Comparison of ENCODE assay signal across 13 cellular contexts in the genomic region with DNA sequence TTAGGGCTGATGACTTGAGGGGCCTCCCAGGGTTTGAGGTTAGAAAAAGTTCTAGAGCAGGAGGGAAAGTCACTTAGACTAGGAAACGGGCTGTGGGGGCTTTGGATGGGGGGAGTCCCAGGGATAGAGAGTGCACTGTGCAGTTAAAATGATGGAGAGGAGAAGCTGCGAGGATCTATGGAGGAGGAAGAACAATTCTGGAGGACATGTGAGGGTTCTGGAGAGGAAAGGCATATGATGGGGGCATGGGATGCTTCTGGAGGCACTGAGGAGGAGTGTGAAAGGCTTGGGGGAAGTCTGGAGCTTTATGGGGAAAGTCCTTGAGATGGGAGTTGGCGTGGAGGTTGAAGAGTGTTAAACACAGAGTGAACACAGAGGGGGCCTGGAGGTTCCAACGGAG. TPM values are rescaled to one million over a fixed set of nuclear protein-coding genes. Genes with fewer than 3 reads are reported as not detected.
DNase-seq lines count a peak whose midpoint lies in the region; ATAC-seq and TF ChIP-seq lines count a peak whose summit lies in the region.
"Had no signal": no experiment of that assay in that cellular context is flagged by ENCODE, and none has a peak within 500 bp of the region (broad histone marks: within the 10 kb centered on the region; RNA-seq: fewer than 3 reads in every experiment).

No MANE protein-coding gene starts in this region.

- CTCF ChIA-PET in CD8-positive, alpha-beta memory T cell (lab: Charles Lee) = no interaction called here
- CTCF ChIA-PET in A673 (lab: Charles Lee) = no interaction called here
- CTCF ChIA-PET in GM10248 (lab: Yijun Ruan, JAX) = interaction anchor here (2.6 kb wide), 1 partner anchor 11 kb away, joined by 5 read pairs; no protein-coding TSS in a partner anchor

- H3K9me3 Mint-ChIP-seq in CD8-positive, alpha-beta memory T cell = peaks cover 4 to 29% (median 23%) of the 10 kb centered on the region in 5 donors
- peaks cover 3 to 5% of the 10 kb centered on the region in 2 experiments; a peak in 3 of 5 replicates for H3K9me3 Mint-ChIP-seq in H9
- no peaks in the 10 kb centered on the region for H3K9me3 Mint-ChIP-seq in activated naive CD8-positive, alpha-beta T cell treated with anti-CD3 and anti-CD28 coated beads, Interleukin-2, amount 10 ng/mL, durations not matched to agents 7 days and 5 days
- peaks cover 0 to 22% (median 7%) of the 10 kb centered on the region in 9 donors for H3K9me3 Mint-ChIP-seq in naive thymus-derived CD8-positive, alpha-beta T cell

- no peak overlapping the region for H2BK20ac ChIP-seq in H9 (ENCODE audit: low read depth, low read length, poor library complexity, severe bottlenecking)

- no TSS peak for BruUV-seq in A673 (replicated peaks; lab: Mats Ljungman, UMichigan)

- H2AFZ ChIP-seq in H9 (ENCODE audit: low read length) = no peak overlapping the region

- no peaks in the 10 kb centered on the region for H3K36me3 Mint-ChIP-seq in CD8-positive, alpha-beta memory T cell
- peaks cover 8 to 21% (median 16%) of the 10 kb centered on the region in 3 experiments for H3K36me3 Mint-ChIP-seq in H9 (ENCODE audit: insufficient read depth in 1 of 3, low read depth in 3 of 3)
- peaks cover 4% of the 10 kb centered on the region for H3K36me3 Mint-ChIP-seq in activated naive CD8-positive, alpha-beta T cell treated with anti-CD3 and anti-CD28 coated beads, Interleukin-2, amount 10 ng/mL, durations not matched to agents 7 days and 5 days
- peaks cover 0 to 12% (median 6%) of the 10 kb centered on the region in 3 donors for H3K36me3 Mint-ChIP-seq in naive thymus-derived CD8-positive, alpha-beta T cell
- H3K36me3 Mint-ChIP-seq: CD8-positive, alpha-beta T cell had no signal

- H3K9me3 ChIP-seq in CD8-positive, alpha-beta memory T cell (ENCODE audit: low read length) = no peaks in the 10 kb centered on the region
- H3K9me3 ChIP-seq in H9 (ENCODE audit: control insufficient read depth, low read depth, low read length) (no peaks in the 10 kb centered on the region), A673 (ENCODE audit: low read depth, low read length, poor library complexity, severe bottlenecking) (no peaks in the 10 kb centered on the region), ascending aorta (no peaks in the 10 kb centered on the region)
- H3K9me3 ChIP-seq: gastrocnemius medialis had no signal

- H2BK12ac ChIP-seq in H9 (ENCODE audit: insufficient read length, low read depth, low read length) = no peak overlapping the region

- H3K9ac ChIP-seq in H9 (ENCODE audit: extremely low read depth, insufficient read length, low read length) = no peak overlapping the region

- no peak overlapping the region for H3K14ac ChIP-seq in H9 (ENCODE audit: insufficient read depth, low read length)

- POLR2A ChIA-PET in CD8-positive, alpha-beta memory T cell (lab: Charles Lee) = no interaction called here
- POLR2A ChIA-PET in activated naive CD8-positive, alpha-beta T cell treated with anti-CD3 and anti-CD28 coated beads, Interleukin-2, amount 10 ng/mL, durations not matched to agents 7 days and 5 days (lab: Charles Lee) = no interaction called here
- POLR2A ChIA-PET in naive thymus-derived CD8-positive, alpha-beta T cell (lab: Charles Lee) = no interaction called here
- POLR2A ChIA-PET in A673 (lab: Charles Lee; ENCODE audit: low non-redundant PET) (no interaction called here), GM10248 (lab: Yijun Ruan, JAX) (no interaction called here)

- no peak overlapping the region for H4K5ac ChIP-seq in H9 (ENCODE audit: insufficient read length, low read depth, low read length)

- H3K4me3 ChIP-seq in CD8-positive, alpha-beta memory T cell (ENCODE audit: low read length) = no peak overlapping the region
- H3K4me3 ChIP-seq in A673 (ENCODE audit: low read depth, low read length, poor library complexity, severe bottlenecking) = no peak overlapping the region
- no peak overlapping the region for H3K4me3 ChIP-seq in ascending aorta
- H3K4me3 ChIP-seq: gastrocnemius medialis had no signal

- peaks cover 21% of the 10 kb centered on the region for H3K23me2 ChIP-seq in H9 (ENCODE audit: insufficient read length, low read depth, low read length, poor library complexity, severe bottlenecking)

- no CpG with 5 or more reads among the region's 4 CpGs for WGBS in H9 (ENCODE audit: extremely low coverage, insufficient read length, low lambda C conversion rate)

- no peaks in the 10 kb centered on the region for H3K79me2 ChIP-seq in H9 (ENCODE audit: insufficient read depth, low read length)

- H3K4me2 ChIP-seq in H9 (ENCODE audit: insufficient read depth, insufficient read length, low read length) = peak overlapping the region; percentile 76

- H3K36me3 ChIP-seq in CD8-positive, alpha-beta memory T cell (ENCODE audit: insufficient read depth, low read length) = no peaks in the 10 kb centered on the region
- H3K36me3 ChIP-seq in A673 (ENCODE audit: insufficient read depth, low read length, poor library complexity, severe bottlenecking) = no peaks in the 10 kb centered on the region
- no peaks in the 10 kb centered on the region for H3K36me3 ChIP-seq in ascending aorta
- H3K36me3 ChIP-seq: gastrocnemius medialis had no signal

- intact Hi-C loops in A673 (cut with micrococcal nuclease; ENCODE audit: unreplicated experiment) (no loop called here), ascending aorta (cut with DNase I) (no loop called here)

- H2AK5ac ChIP-seq in H9 (ENCODE audit: insufficient read length, low read length) = no peak overlapping the region

- no peaks in the 10 kb centered on the region for H3K79me1 ChIP-seq in H9 (ENCODE audit: insufficient read depth, low read depth, low read length, poor library complexity, severe bottlenecking)

- no peak overlapping the region for H3K18ac ChIP-seq in H9 (ENCODE audit: insufficient read length, low read depth, low read length)

- no peak overlapping the region for H3K4ac ChIP-seq in H9 (ENCODE audit: low read depth, low read length)

- peaks cover 41 to 57% (median 44%) of the 10 kb centered on the region in 3 donors for H3K4me1 Mint-ChIP-seq in CD8-positive, alpha-beta memory T cell
- H3K4me1 Mint-ChIP-seq in H9 = peaks cover 48 to 59% of the 10 kb centered on the region in 2 experiments
- peaks cover 36% of the 10 kb centered on the region for H3K4me1 Mint-ChIP-seq in activated naive CD8-positive, alpha-beta T cell treated with anti-CD3 and anti-CD28 coated beads, Interleukin-2, amount 10 ng/mL, durations not matched to agents 7 days and 5 days
- peaks cover 33 to 54% (median 45%) of the 10 kb centered on the region in 4 donors for H3K4me1 Mint-ChIP-seq in naive thymus-derived CD8-positive, alpha-beta T cell

- no peak for DNase-seq in CD8-positive, alpha-beta memory T cell
- DNase-seq in H9 (no peak), A673 (ENCODE audit: low spot score) (no peak), ascending aorta (ENCODE audit: low spot score in 2 of 2) (no peak), GM10248 (ENCODE audit: extremely low spot score) (no peak)
- no peak for DNase-seq in activated naive CD8-positive, alpha-beta T cell treated with anti-CD3 and anti-CD28 coated beads, Interleukin-2, amount 10 ng/mL, durations not matched to agents 7 days and 5 days
- peak in 1 of 10 donors; percentile 7 for DNase-seq in naive thymus-derived CD8-positive, alpha-beta T cell
- DNase-seq: CD8-positive, alpha-beta T cell; GDM1; NCI-H1436 treated with DMSO at 0.1 percent for 48 hours; NCI-H510A had no signal

- H3K27me3 Mint-ChIP-seq in CD8-positive, alpha-beta memory T cell = peaks cover 57 to 64% of the 10 kb centered on the region in 2 donors
- H3K27me3 Mint-ChIP-seq in H9 (ENCODE audit: low read depth) = peaks cover 36% of the 10 kb centered on the region
- peaks cover 46% of the 10 kb centered on the region for H3K27me3 Mint-ChIP-seq in activated naive CD8-positive, alpha-beta T cell treated with anti-CD3 and anti-CD28 coated beads, Interleukin-2, amount 10 ng/mL, durations not matched to agents 7 days and 5 days
- peaks cover 17 to 76% (median 57%) of the 10 kb centered on the region in 5 donors for H3K27me3 Mint-ChIP-seq in naive thymus-derived CD8-positive, alpha-beta T cell

- H3K4me1 ChIP-seq in CD8-positive, alpha-beta memory T cell (ENCODE audit: insufficient read depth, low read length) = peaks cover 34% of the 10 kb centered on the region
- H3K4me1 ChIP-seq in H9 (ENCODE audit: insufficient read depth, low read length) (peaks cover 6% of the 10 kb centered on the region; the same call in 1 of the 2 replicates), A673 (ENCODE audit: insufficient read depth, low read length, poor library complexity, severe bottlenecking) (peaks cover 9% of the 10 kb centered on the region), ascending aorta (peaks cover 3 to 21% of the 10 kb centered on the region in 2 donors)

- H4K8ac ChIP-seq in H9 (replicated peaks; ENCODE audit: insufficient read length, low read depth, low read length) = no peak overlapping the region

- H3T11ph ChIP-seq in H9 (ENCODE audit: low read length) = no peak overlapping the region

- peaks cover 38% of the 10 kb centered on the region for H3K27me3 ChIP-seq in CD8-positive, alpha-beta memory T cell (ENCODE audit: insufficient read depth, low read length, poor library complexity, severe bottlenecking)
- peaks cover 8% of the 10 kb centered on the region; the same call in 1 of the 2 replicates for H3K27me3 ChIP-seq in H9 (ENCODE audit: insufficient read depth, low read length)
- peaks cover 25% of the 10 kb centered on the region for H3K27me3 ChIP-seq in A673 (replicated peaks; ENCODE audit: insufficient read depth, low read depth, low read length, poor library complexity)
- H3K27me3 ChIP-seq in ascending aorta = no peaks in the 10 kb centered on the region

- H3K27ac ChIP-seq in CD8-positive, alpha-beta memory T cell (ENCODE audit: low read depth, low read length) = no peak overlapping the region
- H3K27ac ChIP-seq in H9 (ENCODE audit: insufficient read length, low read depth, low read length) = no peak overlapping the region
- H3K27ac ChIP-seq in A673 (ENCODE audit: low read depth, low read length, poor library complexity, severe bottlenecking) = no peak overlapping the region
- no peak overlapping the region for H3K27ac ChIP-seq in ascending aorta
- H3K27ac ChIP-seq: gastrocnemius medialis had no signal

- no peak for ATAC-seq in activated naive CD8-positive, alpha-beta T cell treated with anti-CD3 and anti-CD28 coated beads, Interleukin-2, amount 10 ng/mL, durations not matched to agents 7 days and 5 days (ENCODE audit: low read depth)
- no peak for ATAC-seq in naive thymus-derived CD8-positive, alpha-beta T cell
- ATAC-seq in HG03571 (IDR thresholded peaks at IDR 0.05; ENCODE audit: unreplicated experiment) = no peak
- ATAC-seq: CD8-positive, alpha-beta T cell; gastrocnemius medialis had no signal

- no peak overlapping the region for H4K91ac ChIP-seq in H9 (ENCODE audit: insufficient read length, low read depth, low read length)

- no peak overlapping the region for H2BK15ac ChIP-seq in H9 (ENCODE audit: low read depth, low read length)

- TF ChIP-seq CTCF in H9 (conservative IDR thresholded peaks at IDR 0.05) (no peak), A673 (conservative IDR thresholded peaks at IDR 0.05; ENCODE audit: low read depth, low read length) (no peak), ascending aorta (IDR thresholded peaks at IDR 0.05) (no peak), GM10248 (IDR thresholded peaks at IDR 0.05; ENCODE audit: control extremely low read depth, extremely low read depth, low read depth, missing control alignments) (no peak)

- peak overlapping the region in 4 of 8 donors; percentile 5 to 46 (median 28) for H3K27ac Mint-ChIP-seq in CD8-positive, alpha-beta memory T cell
- H3K27ac Mint-ChIP-seq in H9 = no peak overlapping the region
- H3K27ac Mint-ChIP-seq in activated naive CD8-positive, alpha-beta T cell treated with anti-CD3 and anti-CD28 coated beads, Interleukin-2, amount 10 ng/mL, durations not matched to agents 7 days and 5 days = peak overlapping the region; percentile 7
- peak overlapping the region in 3 of 10 donors; percentile 21 to 49 (median 46) for H3K27ac Mint-ChIP-seq in naive thymus-derived CD8-positive, alpha-beta T cell
- H3K27ac Mint-ChIP-seq: CD8-positive, alpha-beta T cell had no signal

- H3K56ac ChIP-seq in H9 (ENCODE audit: insufficient read length, low read depth, low read length) = no peak overlapping the region

- peak overlapping the region; percentile 42 to 75 (median 59) for H3K4me3 Mint-ChIP-seq in CD8-positive, alpha-beta memory T cell
- H3K4me3 Mint-ChIP-seq in H9 = peak overlapping the region; percentile 65 to 87
- peak overlapping the region; percentile 60 for H3K4me3 Mint-ChIP-seq in activated naive CD8-positive, alpha-beta T cell treated with anti-CD3 and anti-CD28 coated beads, Interleukin-2, amount 10 ng/mL, durations not matched to agents 7 days and 5 days
- H3K4me3 Mint-ChIP-seq in naive thymus-derived CD8-positive, alpha-beta T cell = peak overlapping the region in 9 of 10 donors; percentile 11 to 76 (median 62)

- H2BK120ac ChIP-seq in H9 (ENCODE audit: low read depth, low read length, poor library complexity, severe bottlenecking) = no peak overlapping the region

- H4K20me1 ChIP-seq in H9 (ENCODE audit: control insufficient read depth, insufficient read depth, insufficient read length) = no peaks in the 10 kb centered on the region

- no peak overlapping the region for H3K23ac ChIP-seq in H9 (ENCODE audit: insufficient read length, low read depth, low read length)

- no peak overlapping the region for H2BK5ac ChIP-seq in H9 (ENCODE audit: insufficient read length, low read length)

RNA-seq across cellular contexts. Expression of a gene that starts 2.2 kb away (rescaled TPM):
- under 1 TPM; 0.68 to 0.73 TPM for total RNA-seq in CD8-positive, alpha-beta memory T cell
- polyA plus RNA-seq in CD8-positive, alpha-beta memory T cell = not detected
- total RNA-seq in H9 (2021) (15.2 and 17.3 TPM in 2 replicates), A673 (2021) (6.4 and 6.7 TPM in 2 replicates), ascending aorta (3.8 TPM)
- 1 to 10 TPM; 1.1 to 1.4 TPM for total RNA-seq in activated naive CD8-positive, alpha-beta T cell treated with anti-CD3 and anti-CD28 coated beads, Interleukin-2, amount 10 ng/mL, durations not matched to agents 7 days and 5 days
- total RNA-seq in naive thymus-derived CD8-positive, alpha-beta T cell = under 1 TPM; 0.73 to 0.80 TPM
- polyA plus RNA-seq in naive thymus-derived CD8-positive, alpha-beta T cell = not detected

RNA-seq across cellular contexts. Expression of a gene that starts 38.4 kb away (rescaled TPM):
- 10 to 100 TPM; 19.7 to 22.5 TPM for total RNA-seq in CD8-positive, alpha-beta memory T cell
- 1.6 TPM for polyA plus RNA-seq in CD8-positive, alpha-beta memory T cell
- total RNA-seq in H9 (2021) (0.33 and 0.44 TPM in 2 replicates), A673 (2021) (0.47 and 0.63 TPM in 2 replicates), ascending aorta (1.6 TPM)
- 1 to 10 TPM; 4.8 to 5.4 TPM for total RNA-seq in activated naive CD8-positive, alpha-beta T cell treated with anti-CD3 and anti-CD28 coated beads, Interleukin-2, amount 10 ng/mL, durations not matched to agents 7 days and 5 days
- total RNA-seq in naive thymus-derived CD8-positive, alpha-beta T cell = 1 to 10 TPM; 6.4 to 9.7 TPM
- polyA plus RNA-seq in naive thymus-derived CD8-positive, alpha-beta T cell = 1 to 10 TPM in 2 of 3 donors, under 1 TPM in 1; 0.37 to 2.0 (median 1.3) TPM

RNA-seq across cellular contexts. Expression of a gene that starts 49.2 kb away (rescaled TPM):
- 10 to 100 TPM; 79.7 to 82.3 TPM for total RNA-seq in CD8-positive, alpha-beta memory T cell
- 95.5 TPM for polyA plus RNA-seq in CD8-positive, alpha-beta memory T cell
- total RNA-seq in H9 (2021) = 33.2 and 35.8 TPM in 2 replicates
- total RNA-seq in activated naive CD8-positive, alpha-beta T cell treated with anti-CD3 and anti-CD28 coated beads, Interleukin-2, amount 10 ng/mL, durations not matched to agents 7 days and 5 days = 10 to 100 TPM; 81.6 to 82.8 TPM
- 100 to 1,000 TPM; 106 to 107 TPM for total RNA-seq in naive thymus-derived CD8-positive, alpha-beta T cell
- 100 to 1,000 TPM in 1 of 3 donors, 10 to 100 TPM in 2; 69.6 to 100 (median 86.7) TPM for polyA plus RNA-seq in naive thymus-derived CD8-positive, alpha-beta T cell
- 42.7 and 45.0 TPM in 2 replicates for total RNA-seq in A673 (2021)
- 150 TPM for total RNA-seq in ascending aorta

RNA-seq across cellular contexts. Expression of a gene that starts 57.1 kb away (rescaled TPM):
- 100 to 1,000 TPM; 154 to 160 TPM for total RNA-seq in CD8-positive, alpha-beta memory T cell
- 29.4 TPM for polyA plus RNA-seq in CD8-positive, alpha-beta memory T cell
- total RNA-seq in H9 (2021) = 165 and 178 TPM in 2 replicates
- 100 to 1,000 TPM; 131 to 143 TPM for total RNA-seq in activated naive CD8-positive, alpha-beta T cell treated with anti-CD3 and anti-CD28 coated beads, Interleukin-2, amount 10 ng/mL, durations not matched to agents 7 days and 5 days
- total RNA-seq in naive thymus-derived CD8-positive, alpha-beta T cell = 10 to 100 TPM; 38.4 to 40.8 TPM
- polyA plus RNA-seq in naive thymus-derived CD8-positive, alpha-beta T cell = 10 to 100 TPM; 26.0 to 34.4 (median 33.8) TPM
- total RNA-seq in A673 (2021) = 143 and 155 TPM in 2 replicates
- 22.9 TPM for total RNA-seq in ascending aorta
